8 cellular contexts compared by ENCODE assay signal in genomic region chr2:27133905-27134780, GRCh38. TPM values are rescaled to one million over a fixed set of nuclear protein-coding genes. Genes with fewer than 3 reads are reported as not detected.
DNase-seq lines count a peak whose midpoint lies in the region; ATAC-seq and TF ChIP-seq lines count a peak whose summit lies in the region.

A gene with protein sequence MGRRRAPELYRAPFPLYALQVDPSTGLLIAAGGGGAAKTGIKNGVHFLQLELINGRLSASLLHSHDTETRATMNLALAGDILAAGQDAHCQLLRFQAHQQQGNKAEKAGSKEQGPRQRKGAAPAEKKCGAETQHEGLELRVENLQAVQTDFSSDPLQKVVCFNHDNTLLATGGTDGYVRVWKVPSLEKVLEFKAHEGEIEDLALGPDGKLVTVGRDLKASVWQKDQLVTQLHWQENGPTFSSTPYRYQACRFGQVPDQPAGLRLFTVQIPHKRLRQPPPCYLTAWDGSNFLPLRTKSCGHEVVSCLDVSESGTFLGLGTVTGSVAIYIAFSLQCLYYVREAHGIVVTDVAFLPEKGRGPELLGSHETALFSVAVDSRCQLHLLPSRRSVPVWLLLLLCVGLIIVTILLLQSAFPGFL (minus strand): TSS chr2:27134636. CDS start chr2:27134421, 215 bp downstream.

- H3K9me3 ChIP-seq in adrenal gland (replicated peaks in 1 of 3) (no peaks in the 10 kb centered on the region), heart right ventricle (no peaks in the 10 kb centered on the region), upper lobe of right lung (no peaks in the 10 kb centered on the region)

- peak; percentile 49 for TF ChIP-seq CTCF in GM12875 (IDR thresholded peaks at IDR 0.05; ENCODE audit: borderline replicate concordance, insufficient read depth, low read depth, low read length)
- no peak for TF ChIP-seq CTCF in adrenal gland (IDR thresholded peaks at IDR 0.05)
- peak in 4 of 9 donors; percentile 5 to 36 (median 26) for TF ChIP-seq CTCF in heart right ventricle (IDR thresholded peaks at IDR 0.05)
- TF ChIP-seq CTCF in upper lobe of right lung (IDR thresholded peaks at IDR 0.05): peak; percentile 23

- WGBS in adrenal gland, 4 donors: 0 to 1% (median 1%) methylated on average over 14 to 86 of the region's 86 CpGs
- 0 to 1% methylated on average over 75 to 86 of the region's 86 CpGs for WGBS in heart right ventricle, 2 donors

- H3K27ac ChIP-seq in adrenal gland: peak within 1 kb of the TSS in 4 of 5 donors; percentile 68 to 94 (median 80)
- peak within 1 kb of the TSS; percentile 75 to 96 (median 90) for H3K27ac ChIP-seq in heart right ventricle
- peak within 1 kb of the TSS; percentile 93 for H3K27ac ChIP-seq in upper lobe of right lung

- TF ChIP-seq POLR2A in adrenal gland (IDR thresholded peaks at IDR 0.05): peak; percentile 61 to 82

- H3K4me1 ChIP-seq in adrenal gland (replicated peaks in 1 of 2): peaks cover 8 to 15% of the 10 kb centered on the region in 2 donors
- H3K4me1 ChIP-seq in heart right ventricle: peaks cover 5 to 19% (median 15%) of the 10 kb centered on the region in 9 donors
- peaks cover 13% of the 10 kb centered on the region for H3K4me1 ChIP-seq in upper lobe of right lung

- H3K36me3 ChIP-seq in adrenal gland (replicated peaks in 1 of 2): peaks cover 0 to 32% of the 10 kb centered on the region in 2 donors
- peaks cover 0 to 41% (median 28%) of the 10 kb centered on the region in 9 donors for H3K36me3 ChIP-seq in heart right ventricle
- peaks cover 26% of the 10 kb centered on the region for H3K36me3 ChIP-seq in upper lobe of right lung

- H3K27me3 ChIP-seq in adrenal gland (no peaks in the 10 kb centered on the region), heart right ventricle (no peaks in the 10 kb centered on the region), upper lobe of right lung (no peaks in the 10 kb centered on the region)

- H3K4me3 ChIP-seq in GM12875 (ENCODE audit: low read depth, low read length): peak within 1 kb of the TSS; percentile 82
- peak within 1 kb of the TSS; percentile 89 to 93 (median 92) for H3K4me3 ChIP-seq in adrenal gland
- peak within 1 kb of the TSS; percentile 85 to 100 (median 94) for H3K4me3 ChIP-seq in heart right ventricle
- H3K4me3 ChIP-seq in upper lobe of right lung: peak within 1 kb of the TSS; percentile 99

- intact Hi-C loops in adrenal gland (cut with DNase I): no loop called here
- intact Hi-C loops in heart right ventricle (cut with DNase I): loop anchor here in 2 of 10 donors (1.0 to 5.0 kb wide), 3 partner anchors 37 to 218 kb away; partner anchors contain the start of gene KHK (in 1 of the 2)
- intact Hi-C loops in posterior vena cava (cut with DNase I): loop anchor here (1.0 to 5.0 kb wide), 2 partner anchors 53 kb away; no protein-coding TSS in a partner anchor
- intact Hi-C loops in upper lobe of right lung (cut with DNase I): no loop called here

- ATAC-seq in HG02840 (IDR thresholded peaks at IDR 0.05; ENCODE audit: low FRiP score, unreplicated experiment) (peak; percentile 86), heart right ventricle (peak; percentile 94 to 98 (median 98)), upper lobe of right lung (peak; percentile 96)

- DNase-seq in NCI-H146 (lab: John Stamatoyannopoulos, UW) (peak; percentile 97), T-helper 1 cell (peak; percentile 96 to 99 (median 97)), adrenal gland (peak; percentile 97 to 98 (median 98)), heart right ventricle (peak; percentile 97 to 99), posterior vena cava (ENCODE audit: low spot score) (peak; percentile 99), upper lobe of right lung (peak; percentile 99)

RNA-seq across cellular contexts. Expression of the gene that starts here (rescaled TPM):
- 10 to 100 TPM; 47.0 to 91.5 (median 70.5) TPM for total RNA-seq in adrenal gland
- polyA plus RNA-seq in adrenal gland: 10 to 100 TPM; 44.1 to 68.5 (median 67.8) TPM
- total RNA-seq in heart right ventricle: 10 to 100 TPM; 41.6 to 57.2 (median 48.7) TPM
- polyA plus RNA-seq in heart right ventricle: 10 to 100 TPM; 60.9 to 73.7 TPM
- 10 to 100 TPM; 90.7 to 92.3 TPM for total RNA-seq in posterior vena cava
- total RNA-seq in upper lobe of right lung: 42.1 TPM

Comparison
In these comparisons a context has a peak if more than half of its experiments do, and no peak if none do; other contexts are left out.
1. Peak in every context shown above with its lines: DNase-seq, ATAC-seq, H3K4me3 ChIP-seq and H3K27ac ChIP-seq.
2. CTCF ChIP-seq: peak in GM12875 (single experiment) and upper lobe of right lung (single experiment); none in adrenal gland (0 of 6).
3. intact Hi-C loops: an anchor here in posterior vena cava (1.0 to 5.0 kb wide); none called in adrenal gland and upper lobe of right lung.